In genomic region chr18:42168487-42168886, GRCh38 we compare ENCODE assay signal across 24 cellular contexts.
A peak's percentile ranks its signal among the peaks of the same experiment; 100 is the strongest.
DNase-seq lines count a peak whose midpoint lies in the region; ATAC-seq, FAIRE-seq and TF ChIP-seq lines count a peak whose summit lies in the region.
"Had no signal": no experiment of that assay in that cellular context is flagged by ENCODE, and none has a peak within 500 bp of the region (broad histone marks: within the 10 kb centered on the region; RNA-seq: fewer than 3 reads in every experiment).

No MANE protein-coding gene starts in this region.

- peak; percentile 94 for FAIRE-seq in D721Med (lab: Jason Lieb, UNC)
- FAIRE-seq: A204.1, GM12878, GM12892, GM18507 had no signal

- ATAC-seq in HG03135 (IDR thresholded peaks at IDR 0.05; ENCODE audit: unreplicated experiment) (no peak), GM19463 (IDR thresholded peaks at IDR 0.05; ENCODE audit: unreplicated experiment) (no peak)
- ATAC-seq: CD8-positive, alpha-beta T cell; GM12878 had no signal

- H3K27ac ChIP-seq in SJSA1 = peak overlapping the region; percentile 59
- H3K27ac ChIP-seq: BLaER1 treated with 17β-estradiol and CSF1 and Interleukin-3, amounts not matched to agents 10 nM and 100 nM; C4-2B had no signal

- H3K9me3 ChIP-seq in SJSA1 (replicated peaks) = no peaks in the 10 kb centered on the region
- H3K9me3 ChIP-seq: BLaER1 treated with 17β-estradiol and CSF1 and Interleukin-3, amounts not matched to agents 10 nM and 100 nM; Caco-2 had no signal

- TF ChIP-seq CTCF in D721Med (IDR thresholded peaks at IDR 0.05; ENCODE audit: insufficient read depth, missing control alignments) = no peak

- H3K4me3 ChIP-seq in SJSA1 = no peak overlapping the region
- H3K4me3 ChIP-seq: BLaER1 treated with 17β-estradiol and CSF1 and Interleukin-3, amounts not matched to agents 10 nM and 100 nM; GM12878 had no signal

- H3K36me3 ChIP-seq in SJSA1 = no peaks in the 10 kb centered on the region
- H3K36me3 ChIP-seq: BLaER1 treated with 17β-estradiol and CSF1 and Interleukin-3, amounts not matched to agents 10 nM and 100 nM had no signal

- H3K4me1 ChIP-seq in SJSA1 (replicated peaks) = peaks cover 31% of the 10 kb centered on the region
- H3K4me1 ChIP-seq: BLaER1 treated with 17β-estradiol and CSF1 and Interleukin-3, amounts not matched to agents 10 nM and 100 nM had no signal

- no peaks in the 10 kb centered on the region for H3K27me3 ChIP-seq in SJSA1 (replicated peaks)
- H3K27me3 ChIP-seq: BLaER1 treated with 17β-estradiol and CSF1 and Interleukin-3, amounts not matched to agents 10 nM and 100 nM had no signal

- DNase-seq in D721Med (ENCODE audit: insufficient read length, low spot score) (no peak), NCI-H446 treated with DMSO at 0.1 percent for 48 hours (lab: John Stamatoyannopoulos, UW) (peak; percentile 82), SJSA1 (ENCODE audit: low read depth in 1 of 2, low spot score in 2 of 2) (peak in 1 of 2 experiments; percentile 53), HK-2 (ENCODE audit: unreplicated experiment) (no peak)
- DNase-seq: 8988T; ACHN; Calu3; CD4-positive, alpha-beta T cell; CD8-positive, alpha-beta T cell; DMS 273 treated with DMSO at 0.1 percent for 48 hours; DMS153; DMS53; DMS79; DND-41; GDM1 had no signal
